9 cellular contexts compared by ENCODE assay signal in genomic region chr4:121256346-121256745, GRCh38.
A peak's percentile ranks its signal among the peaks of the same experiment; 100 is the strongest.
DNase-seq lines count a peak whose midpoint lies in the region; ATAC-seq and TF ChIP-seq lines count a peak whose summit lies in the region.
"Had no signal": no experiment of that assay in that cellular context is flagged by ENCODE, and none has a peak within 500 bp of the region (broad histone marks: within the 10 kb centered on the region; RNA-seq: fewer than 3 reads in every experiment).

No MANE protein-coding gene starts in this region.

- ATAC-seq in HG02938 (IDR thresholded peaks at IDR 0.05; ENCODE audit: unreplicated experiment) (peak; percentile 99), RWPE2 (ENCODE audit: low read depth) (peak; percentile 99), left colon (no peak)

- H3K9ac ChIP-seq in mammary epithelial cell (ENCODE audit: insufficient read depth, low read length): no peak overlapping the region

- CTCF ChIA-PET in mammary epithelial cell (lab: Charles Lee; ENCODE audit: low non-redundant PET): no interaction called here

- no TSS peak for BruUV-seq in mammary epithelial cell (replicated peaks; lab: Mats Ljungman, UMichigan)

- H3K9me3 ChIP-seq in RWPE2 (ENCODE audit: severe bottlenecking) (no peaks in the 10 kb centered on the region), mammary epithelial cell (replicated peaks; ENCODE audit: insufficient read depth, low read length) (no peaks in the 10 kb centered on the region)

- H3K27me3 ChIP-seq in RWPE2 (ENCODE audit: insufficient read depth, poor library complexity, severe bottlenecking): no peaks in the 10 kb centered on the region
- H3K27me3 ChIP-seq in mammary epithelial cell (ENCODE audit: insufficient read depth, low read length): no peaks in the 10 kb centered on the region

- no peak overlapping the region for H3K4me3 ChIP-seq in RWPE2 (ENCODE audit: severe bottlenecking)
- H3K4me3 ChIP-seq in mammary epithelial cell (replicated peaks in 1 of 3; ENCODE audit: insufficient read depth in 1 of 3, low read depth in 2 of 3, low read length in 3 of 3): no peak overlapping the region

- peak overlapping the region; percentile 41 for H3K4me2 ChIP-seq in mammary epithelial cell (ENCODE audit: insufficient read depth, low read depth, low read length)

- dilution Hi-C loops in mammary epithelial cell (cut with HindIII; ENCODE audit: low sequenced_read_pairs): no loop called here

- H3K36me3 ChIP-seq in RWPE2 (ENCODE audit: low read depth) (no peaks in the 10 kb centered on the region), mammary epithelial cell (ENCODE audit: insufficient read depth, low read length) (no peaks in the 10 kb centered on the region)

- no peaks in the 10 kb centered on the region for H3K79me2 ChIP-seq in mammary epithelial cell (ENCODE audit: insufficient read depth, low read length)

- no peaks in the 10 kb centered on the region for H4K20me1 ChIP-seq in mammary epithelial cell (ENCODE audit: insufficient read depth, low read length)

- H3K27ac ChIP-seq in RWPE2 (ENCODE audit: poor library complexity, severe bottlenecking): peak overlapping the region; percentile 65
- H3K27ac ChIP-seq in mammary epithelial cell (ENCODE audit: insufficient read depth, low read depth, low read length): peak overlapping the region; percentile 49
- H3K27ac ChIP-seq: 22Rv1 had no signal

- H3K4me1 ChIP-seq in RWPE2 (ENCODE audit: insufficient read depth, poor library complexity, severe bottlenecking) (peaks cover 17% of the 10 kb centered on the region), mammary epithelial cell (ENCODE audit: insufficient read depth, low read length) (peaks cover 17% of the 10 kb centered on the region)

- no peak overlapping the region for H2AFZ ChIP-seq in mammary epithelial cell (ENCODE audit: low read depth, low read length)

- DNase-seq in DMS53 treated with DMSO at 0.1 percent for 48 hours (lab: John Stamatoyannopoulos, UW; ENCODE audit: unreplicated experiment) (peak; percentile 0), DMS53 (lab: John Stamatoyannopoulos, UW) (no peak), RWPE2 (ENCODE audit: low spot score) (no peak), mammary epithelial cell (peak; percentile 85), NCI-H187 (lab: John Stamatoyannopoulos, UW) (no peak), left colon (no peak)
- DNase-seq in stimulated activated CD4-positive, alpha-beta T cell treated with anti-CD3 and anti-CD28 coated beads, Interleukin-15, amount 100 ng/mL, for 48 hours (ENCODE audit: low read depth in 2 of 2): peak; percentile 49 to 52

- intact Hi-C loops in mammary epithelial cell (cut with micrococcal nuclease) (loop anchor here (1.0 kb wide), 1 partner anchor 400 kb away; no protein-coding TSS in a partner anchor), left colon (cut with DNase I, micrococcal nuclease) (no loop called here)

- in situ Hi-C loops in mammary epithelial cell (cut with MboI; ENCODE audit: low sequenced_read_pairs in 2 of 2): no loop called here

- TF ChIP-seq CTCF in RWPE2 (IDR thresholded peaks at IDR 0.05; ENCODE audit: poor library complexity, severe bottlenecking): no peak
- TF ChIP-seq CTCF in mammary epithelial cell (conservative IDR thresholded peaks at IDR 0.05 in 1 of 2, IDR thresholded peaks at IDR 0.05 in 1 of 2; ENCODE audit: extremely low read depth in 1 of 2, insufficient read depth in 1 of 2, low read depth in 1 of 2, low read length in 2 of 2): no peak

Comparison
In these comparisons a context has a peak if more than half of its experiments do, and no peak if none do; other contexts are left out.
1. DNase-seq: peak in DMS53 treated with DMSO at 0.1 percent for 48 hours (single experiment), mammary epithelial cell (single experiment) and stimulated activated CD4-positive, alpha-beta T cell treated with anti-CD3 and anti-CD28 coated beads, Interleukin-15, amount 100 ng/mL, for 48 hours (2 of 2); none in DMS53 (single experiment), RWPE2 (single experiment), NCI-H187 (0 of 2) and left colon (0 of 2).